Comparison of ENCODE assay signal across 1 cellular context in genomic region chr22:25076281-25076680, GRCh38.
TF ChIP-seq lines count a peak whose summit lies in the region.

No MANE protein-coding gene starts in this region.

TF ChIP-seq in HepG2, 621 proteins besides CTCF, POLR2A, EP300 and RAD21 (continued from another document):
- TF ChIP-seq, protein P1, sequence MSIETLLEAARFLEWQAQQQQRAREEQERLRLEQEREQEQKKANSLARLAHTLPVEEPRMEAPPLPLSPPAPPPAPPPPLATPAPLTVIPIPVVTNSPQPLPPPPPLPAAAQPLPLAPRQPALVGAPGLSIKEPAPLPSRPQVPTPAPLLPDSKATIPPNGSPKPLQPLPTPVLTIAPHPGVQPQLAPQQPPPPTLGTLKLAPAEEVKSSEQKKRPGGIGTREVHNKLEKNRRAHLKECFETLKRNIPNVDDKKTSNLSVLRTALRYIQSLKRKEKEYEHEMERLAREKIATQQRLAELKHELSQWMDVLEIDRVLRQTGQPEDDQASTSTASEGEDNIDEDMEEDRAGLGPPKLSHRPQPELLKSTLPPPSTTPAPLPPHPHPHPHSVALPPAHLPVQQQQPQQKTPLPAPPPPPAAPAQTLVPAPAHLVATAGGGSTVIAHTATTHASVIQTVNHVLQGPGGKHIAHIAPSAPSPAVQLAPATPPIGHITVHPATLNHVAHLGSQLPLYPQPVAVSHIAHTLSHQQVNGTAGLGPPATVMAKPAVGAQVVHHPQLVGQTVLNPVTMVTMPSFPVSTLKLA (IDR thresholded peaks at IDR 0.05), result no peak
- TF ChIP-seq SYNCRIP (IDR thresholded peaks at IDR 0.05; ENCODE audit: insufficient read depth, low read depth, low read length) (no peak), ZNF549 (CRISPR knock-in tag; IDR thresholded peaks at IDR 0.05) (no peak), FOXK2 (IDR thresholded peaks at IDR 0.05) (no peak), YY1 (IDR thresholded peaks at IDR 0.05; ENCODE audit: insufficient read depth, insufficient replicate concordance, low read depth, low read length) (no peak)
TF ChIP-seq in HepG2: peak in this region for 0.
